In genomic region chr15:92492556-92492955, GRCh38 we compare ENCODE assay signal across 22 cellular contexts.
"Had no signal": no experiment of that assay in that cellular context is flagged by ENCODE, and none has a peak within 500 bp of the region (broad histone marks: within the 10 kb centered on the region; RNA-seq: fewer than 3 reads in every experiment).

No MANE protein-coding gene starts in this region.

- H3K27ac ChIP-seq: foreskin keratinocyte, ovary, stomach, transverse colon had no signal

- H3K4me1 ChIP-seq: foreskin keratinocyte, stomach, transverse colon had no signal

- H3K36me3 ChIP-seq: ovary, stomach, transverse colon had no signal

- H3K4me3 ChIP-seq: ovary, stomach, transverse colon had no signal

- ATAC-seq: activated CD4-positive, alpha-beta T cell treated with anti-CD3 and anti-CD28 coated beads for 36 hours; foreskin keratinocyte; left ventricle myocardium superior; natural killer cell treated with Interleukin-12 subunit alpha and Interleukin-12 subunit beta and Interleukin-15 and Interleukin-18, amount 100 ng/mL, for 72 hours; right cardiac atrium; stimulated activated memory B cell treated with anti-CD40 and anti-IgM and Interleukin-4, amounts not matched to agents 10 μg/mL and 1 μg/mL and 100 μg/mL, for 72 hours; WTC11 had no signal

- H3K9me3 ChIP-seq: ovary, transverse colon had no signal

- DNase-seq: activated CD4-positive, alpha-beta T cell treated with anti-CD3 and anti-CD28 coated beads for 36 hours; activated CD4-positive, alpha-beta T cell treated with anti-CD3 and anti-CD28 coated beads, Interleukin-2, amount 50 U/mL, for 4 hours; activated naive CD4-positive, alpha-beta T cell treated with Interleukin-2 at 50 U/mL for 16 hours; activated naive CD8-positive, alpha-beta T cell treated with anti-CD3 and anti-CD28 coated beads, Interleukin-2, amount 10 ng/mL, durations not matched to agents 7 days and 5 days; activated T-cell treated with anti-CD3 and anti-CD28 coated beads, Interleukin-2, amount 50 U/mL, for 48 hours; amniotic stem cell; effector CD8-positive, alpha-beta T cell; erythroblast; foreskin keratinocyte; glutamatergic neuron; left ventricle myocardium superior; mammary epithelial cell; midbrain; ovary; right cardiac atrium; stimulated activated CD4-positive, alpha-beta T cell treated with anti-CD3 and anti-CD28 coated beads, Interleukin-12 subunit alpha, Interleukin-12 subunit beta, amount 100 ng/mL, for 4 hours; stomach; T1000; transverse colon had no signal
